8 cellular contexts compared by ENCODE assay signal in genomic region chr17:42535400-42536047, GRCh38. TPM values are rescaled to one million over a fixed set of nuclear protein-coding genes. Genes with fewer than 3 reads are reported as not detected.
A peak's percentile ranks its signal among the peaks of the same experiment; 100 is the strongest.
DNase-seq lines count a peak whose midpoint lies in the region; ATAC-seq, FAIRE-seq and TF ChIP-seq lines count a peak whose summit lies in the region.

No MANE protein-coding gene starts in this region.

- intact Hi-C loops in K562 (cut with micrococcal nuclease), result no loop called here

- CTCF ChIA-PET in K562 (lab: Yijun Ruan, JAX; ENCODE audit: low intra/inter-chr PET ratio), result interaction anchor here (0.7 to 1.3 kb wide), 2 partner anchors 18 to 31 kb away, joined by 3 to 6 read pairs; partner anchors contain the start of gene MLX

- no peak for TF ChIP-seq CTCF in GM06990 (IDR thresholded peaks at IDR 0.05; ENCODE audit: insufficient read depth, low read length, poor library complexity, severe bottlenecking)
- no peak for TF ChIP-seq CTCF in HL-60 (IDR thresholded peaks at IDR 0.05; ENCODE audit: insufficient read depth, low read length)
- TF ChIP-seq CTCF in K562 (IDR thresholded peaks at IDR 0.05 in 2 of 3, conservative IDR thresholded peaks at IDR 0.05 in 1 of 3; ENCODE audit: insufficient read depth in 2 of 3, low read depth in 1 of 3, low read length in 3 of 3), result no peak; a peak in 1 of 6 replicates
- no peak for TF ChIP-seq CTCF in lung (IDR thresholded peaks at IDR 0.05; ENCODE audit: control extremely low read depth, extremely low read depth)
- TF ChIP-seq CTCF in omental fat pad (IDR thresholded peaks at IDR 0.05), result no peak

- POLR2A ChIA-PET in K562 (lab: Yijun Ruan, JAX), result interaction anchor here (0.5 to 2.7 kb wide), 11 partner anchors 8 to 605 kb away, joined by 3 to 15 read pairs (median 4); partner anchors contain the start of gene ODAD4

- FAIRE-seq in K562 (lab: Jason Lieb, UNC), result no peak

- H4K20me1 ChIP-seq in K562 (replicated peaks; ENCODE audit: control insufficient read depth, insufficient read depth, low read length), result no peaks in the 10 kb centered on the region; the same call in 1 of the 2 replicates

- H3K4me2 ChIP-seq in K562 (ENCODE audit: insufficient read depth, low read length), result peak overlapping the region; percentile 92

- WGBS in K562 (ENCODE audit: insufficient coverage, low coverage, missing lambda C conversion rate), result 11% methylated on average over 21 of the region's 21 CpGs
- WGBS in lung, 2 donors, result 33 to 37% methylated on average over 21 of the region's 21 CpGs
- 33% methylated on average over 21 of the region's 21 CpGs for WGBS in urinary bladder

- H3K9ac ChIP-seq in K562 (ENCODE audit: insufficient read depth in 1 of 2, low read depth in 2 of 2, low read length in 2 of 2), result peak overlapping the region; percentile 70 to 97

- no peak for TF ChIP-seq EP300 in K562 (IDR thresholded peaks at IDR 0.05; ENCODE audit: low read length)

- H3K79me2 ChIP-seq in K562 (ENCODE audit: control insufficient read depth, insufficient read depth, low read length), result peaks cover 17% of the 10 kb centered on the region

- H3K36me3 ChIP-seq in GM06990 (ENCODE audit: control insufficient read depth, insufficient read depth, low read length) (peaks cover 6% of the 10 kb centered on the region), K562 (ENCODE audit: control insufficient read depth, insufficient read depth, low read length) (peaks cover 16% of the 10 kb centered on the region; the same call in 1 of the 3 replicates), lung (ENCODE audit: control insufficient read depth in 2 of 2, insufficient read depth in 2 of 2, low read length in 2 of 2) (peaks cover 3 to 16% of the 10 kb centered on the region in 2 donors), urinary bladder (ENCODE audit: insufficient read depth) (no peaks in the 10 kb centered on the region)

- TSS peak; percentile 96 for BruUV-seq in K562 (replicated peaks; lab: Mats Ljungman, UMichigan)

- H3K4me1 ChIP-seq in K562 (replicated peaks in 1 of 2; ENCODE audit: control insufficient read depth in 2 of 2, insufficient read depth in 2 of 2, low read length in 2 of 2) (peaks cover 23 to 60% of the 10 kb centered on the region in 2 experiments), lung (ENCODE audit: control insufficient read depth in 2 of 2, insufficient read depth in 2 of 2, low read length in 2 of 2) (peaks cover 0 to 11% of the 10 kb centered on the region in 2 donors), urinary bladder (ENCODE audit: insufficient read depth) (no peaks in the 10 kb centered on the region)

- DNase-seq in GM06990 (ENCODE audit: extremely low read depth, insufficient read length) (no peak), HL-60 (ENCODE audit: low read depth in 1 of 2, low spot score in 1 of 2) (no peak), K562 (ENCODE audit: extremely low read depth in 1 of 4, low spot score in 3 of 4) (peak in 2 of 4 experiments; percentile 4 to 49), lung (ENCODE audit: low spot score) (no peak), omental fat pad (ENCODE audit: low spot score) (no peak)

- TF ChIP-seq RAD21 in K562 (CRISPR knock-in tag; conservative IDR thresholded peaks at IDR 0.05 in 1 of 2, IDR thresholded peaks at IDR 0.05 in 1 of 2), result no peak

- H3K4me3 ChIP-seq in GM06990 (replicated peaks; ENCODE audit: low read depth, low read length) (peak overlapping the region; percentile 69), HL-60 (replicated peaks; ENCODE audit: insufficient read depth, low read length) (peak overlapping the region; percentile 74), K562 (peak overlapping the region; percentile 64), lung (peak overlapping the region; percentile 42), urinary bladder (ENCODE audit: low read depth, low read length) (peak overlapping the region; percentile 87)

- no peaks in the 10 kb centered on the region for H3K27me3 ChIP-seq in GM06990 (replicated peaks; ENCODE audit: control insufficient read depth, insufficient read depth, low read length)
- no peaks in the 10 kb centered on the region for H3K27me3 ChIP-seq in HL-60 (ENCODE audit: insufficient read depth, poor library complexity, severe bottlenecking)
- no peaks in the 10 kb centered on the region for H3K27me3 ChIP-seq in K562 (ENCODE audit: control insufficient read depth in 2 of 2, insufficient read depth in 2 of 2, low read length in 2 of 2)
- H3K27me3 ChIP-seq in lung (ENCODE audit: control insufficient read depth, insufficient read depth), result no peaks in the 10 kb centered on the region

- in situ Hi-C loops in K562 (cut with MboI), result no loop called here

- H3K27ac ChIP-seq in HL-60 (replicated peaks) (peak overlapping the region; percentile 64), K562 (ENCODE audit: extremely low read depth, low read depth, low read length) (peak overlapping the region; percentile 80), lung (ENCODE audit: low read depth in 1 of 2, low read length in 1 of 2) (peak overlapping the region; percentile 88 to 98), urinary bladder (ENCODE audit: low read depth) (peak overlapping the region; percentile 80)

- ATAC-seq in K562, result peak; percentile 23
- ATAC-seq in lung (ENCODE audit: insufficient read depth, low FRiP score), result peak; percentile 7
- ATAC-seq in HG03460 (IDR thresholded peaks at IDR 0.05; ENCODE audit: unreplicated experiment), result no peak
- ATAC-seq in omental fat pad (ENCODE audit: low FRiP score), result no peak
- ATAC-seq in HG02759 (IDR thresholded peaks at IDR 0.05; ENCODE audit: unreplicated experiment), result no peak

- H3K9me3 ChIP-seq in K562 (replicated peaks; ENCODE audit: control insufficient read depth, insufficient read depth, low read depth, low read length) (no peaks in the 10 kb centered on the region), lung (ENCODE audit: control insufficient read depth in 2 of 2, insufficient read depth in 1 of 2, low read length in 1 of 2) (no peaks in the 10 kb centered on the region)

- peak overlapping the region; percentile 87 for H2AFZ ChIP-seq in K562 (ENCODE audit: low read depth, low read length)

- no peaks in the 10 kb centered on the region for H3K9me1 ChIP-seq in K562 (ENCODE audit: control insufficient read depth, insufficient read depth, low read length)

- TF ChIP-seq POLR2A in K562 (conservative IDR thresholded peaks at IDR 0.05), result no peak

RNA-seq across cellular contexts. Expression of gene NAGLU, which starts 0.5 kb away (rescaled TPM):
- total RNA-seq in K562 (2011; cell fraction: chromatin; rRNA removed; ENCODE audit: low replicate concordance), result 16.1 and 63.4 TPM in 2 replicates
- total RNA-seq in K562 (2011; cell fraction: nucleolus; rRNA removed), result 75.0 and 82.4 TPM in 2 replicates
- total RNA-seq in K562 (2011; cell fraction: nucleoplasm; rRNA removed), result 39.3 and 45.6 TPM in 2 replicates
- total RNA-seq in K562 (2014; rRNA removed) (13.9 and 14.0 TPM in 2 replicates), K562 (2014; rRNA removed; fragmentation: Illumina TruSeq; extraction: Trizol) (2.6 and 3.6 TPM in 2 replicates), K562 (2015; rRNA removed; fragmentation: Illumina TruSeq; extraction: Trizol) (9.3 and 10.7 TPM in 2 replicates), K562 (2021) (18.0 and 21.5 TPM in 2 replicates), lung (10 to 100 TPM; 16.8 to 69.8 TPM), urinary bladder (18.0 TPM), omental fat pad (10 to 100 TPM; 48.5 to 80.9 (median 57.3) TPM)
- polyA plus RNA-seq in K562 (2011; rRNA removed) (8.5 and 8.6 TPM in 2 replicates), K562 (2014; fragmentation: Illumina TruSeq; extraction: Trizol) (6.2 and 12.7 TPM in 2 replicates), K562 (2014; fragmentation: Nextera tagmentation; extraction: Ambion mirVana) (under 1 TPM; 0.04 to 0.21 TPM), K562 (2014; rRNA removed) (17.2 and 20.8 TPM in 2 replicates), lung (10 to 100 TPM; 32.3 to 37.9 TPM), urinary bladder (40.3 TPM)
- 7.8 and 21.4 TPM in 2 replicates for polyA plus RNA-seq in K562 (2011; cell fraction: cytosol; rRNA removed)
- polyA plus RNA-seq in K562 (2011; cell fraction: nucleus; rRNA removed), result 29.1 and 66.7 TPM in 2 replicates
- polyA plus RNA-seq in K562 (2012), result 10.6 and 14.8 TPM in 2 replicates
- polyA minus RNA-seq in K562 (2011; rRNA and poly(A)+ RNA removed), result 2.3 and 6.4 TPM in 2 replicates
- 3.2 and 8.1 TPM in 2 replicates for polyA minus RNA-seq in K562 (2011; cell fraction: cytosol; rRNA and poly(A)+ RNA removed)
- polyA minus RNA-seq in K562 (2011; cell fraction: nucleus; rRNA and poly(A)+ RNA removed), result 17.4 and 22.3 TPM in 2 replicates

RNA-seq across cellular contexts. Expression of gene HSD17B1, which starts 17.2 kb away (rescaled TPM):
- total RNA-seq in K562 (2011; cell fraction: chromatin; rRNA removed; ENCODE audit: low replicate concordance), result 3.9 and 8.6 TPM in 2 replicates
- total RNA-seq in K562 (2011; cell fraction: nucleolus; rRNA removed), result 9.5 TPM in 2 replicates
- 5.4 and 5.5 TPM in 2 replicates for total RNA-seq in K562 (2011; cell fraction: nucleoplasm; rRNA removed)
- total RNA-seq in K562 (2014; rRNA removed), result 21.1 and 25.0 TPM in 2 replicates
- 1.1 and 1.3 TPM in 2 replicates for total RNA-seq in K562 (2014; rRNA removed; fragmentation: Illumina TruSeq; extraction: Trizol)
- total RNA-seq in K562 (2015; rRNA removed; fragmentation: Illumina TruSeq; extraction: Trizol), result 6.7 and 7.1 TPM in 2 replicates
- 12.9 and 13.9 TPM in 2 replicates for total RNA-seq in K562 (2021)
- polyA plus RNA-seq in K562 (2011; rRNA removed), result 3.6 and 5.3 TPM in 2 replicates
- polyA plus RNA-seq in K562 (2011; cell fraction: cytosol; rRNA removed), result 6.4 and 18.6 TPM in 2 replicates
- 3.8 and 8.0 TPM in 2 replicates for polyA plus RNA-seq in K562 (2011; cell fraction: nucleus; rRNA removed)
- 10.9 and 13.0 TPM in 2 replicates for polyA plus RNA-seq in K562 (2012)
- 1.6 and 7.0 TPM in 2 replicates for polyA plus RNA-seq in K562 (2014; fragmentation: Illumina TruSeq; extraction: Trizol)
- under 1 TPM; 0.55 to 0.73 TPM for polyA plus RNA-seq in K562 (2014; fragmentation: Nextera tagmentation; extraction: Ambion mirVana)
- polyA plus RNA-seq in K562 (2014; rRNA removed), result 17.0 and 17.3 TPM in 2 replicates
- 0.66 and 0.84 TPM in 2 replicates for polyA minus RNA-seq in K562 (2011; rRNA and poly(A)+ RNA removed)
- 4.9 and 8.0 TPM in 2 replicates for polyA minus RNA-seq in K562 (2011; cell fraction: cytosol; rRNA and poly(A)+ RNA removed)
- 2.3 and 2.7 TPM in 2 replicates for polyA minus RNA-seq in K562 (2011; cell fraction: nucleus; rRNA and poly(A)+ RNA removed)
- 1 to 10 TPM in 1 of 2 donors, under 1 TPM in 1; 0.98 to 1.3 TPM for total RNA-seq in lung
- 1 to 10 TPM; 1.8 to 2.4 TPM for polyA plus RNA-seq in lung
- 1.5 TPM for total RNA-seq in urinary bladder
- polyA plus RNA-seq in urinary bladder, result 2.5 TPM
- total RNA-seq in omental fat pad, result 1 to 10 TPM; 1.6 to 8.7 (median 3.4) TPM

RNA-seq across cellular contexts. Expression of gene COASY, which starts 26.4 kb away (rescaled TPM):
- total RNA-seq in K562 (2011; cell fraction: chromatin; rRNA removed; ENCODE audit: low replicate concordance), result 117 and 276 TPM in 2 replicates
- 148 and 164 TPM in 2 replicates for total RNA-seq in K562 (2011; cell fraction: nucleolus; rRNA removed)
- total RNA-seq in K562 (2011; cell fraction: nucleoplasm; rRNA removed), result 145 and 162 TPM in 2 replicates
- 43.5 and 62.9 TPM in 2 replicates for total RNA-seq in K562 (2014; rRNA removed)
- 33.3 and 43.2 TPM in 2 replicates for total RNA-seq in K562 (2014; rRNA removed; fragmentation: Illumina TruSeq; extraction: Trizol)
- total RNA-seq in K562 (2015; rRNA removed; fragmentation: Illumina TruSeq; extraction: Trizol), result 25.4 and 32.0 TPM in 2 replicates
- total RNA-seq in K562 (2021), result 167 and 175 TPM in 2 replicates
- polyA plus RNA-seq in K562 (2011; rRNA removed), result 38.7 and 58.6 TPM in 2 replicates
- 34.8 and 93.5 TPM in 2 replicates for polyA plus RNA-seq in K562 (2011; cell fraction: cytosol; rRNA removed)
- polyA plus RNA-seq in K562 (2011; cell fraction: nucleus; rRNA removed), result 262 and 432 TPM in 2 replicates
- 137 and 160 TPM in 2 replicates for polyA plus RNA-seq in K562 (2012)
- 99.8 and 139 TPM in 2 replicates for polyA plus RNA-seq in K562 (2014; fragmentation: Illumina TruSeq; extraction: Trizol)
- polyA plus RNA-seq in K562 (2014; fragmentation: Nextera tagmentation; extraction: Ambion mirVana), result 10 to 100 TPM; 62.3 to 80.6 TPM
- polyA plus RNA-seq in K562 (2014; rRNA removed), result 80.5 and 95.2 TPM in 2 replicates
- 19.9 and 27.4 TPM in 2 replicates for polyA minus RNA-seq in K562 (2011; rRNA and poly(A)+ RNA removed)
- 39.1 and 51.2 TPM in 2 replicates for polyA minus RNA-seq in K562 (2011; cell fraction: cytosol; rRNA and poly(A)+ RNA removed)
- 39.4 and 40.0 TPM in 2 replicates for polyA minus RNA-seq in K562 (2011; cell fraction: nucleus; rRNA and poly(A)+ RNA removed)
- total RNA-seq in lung, result 10 to 100 TPM; 25.9 to 93.2 TPM
- polyA plus RNA-seq in lung, result 10 to 100 TPM; 57.3 to 71.3 TPM
- total RNA-seq in urinary bladder, result 8.8 TPM
- 43.7 TPM for polyA plus RNA-seq in urinary bladder
- total RNA-seq in omental fat pad, result 10 to 100 TPM; 21.8 to 33.5 (median 26.2) TPM

RNA-seq across cellular contexts. Expression of gene MLX, which starts 31.4 kb away (rescaled TPM):
- 94.6 and 259 TPM in 2 replicates for total RNA-seq in K562 (2011; cell fraction: chromatin; rRNA removed; ENCODE audit: low replicate concordance)
- 158 and 168 TPM in 2 replicates for total RNA-seq in K562 (2011; cell fraction: nucleolus; rRNA removed)
- total RNA-seq in K562 (2011; cell fraction: nucleoplasm; rRNA removed), result 148 and 161 TPM in 2 replicates
- total RNA-seq in K562 (2014; rRNA removed) (42.9 and 51.6 TPM in 2 replicates), K562 (2014; rRNA removed; fragmentation: Illumina TruSeq; extraction: Trizol) (41.2 and 45.4 TPM in 2 replicates), K562 (2015; rRNA removed; fragmentation: Illumina TruSeq; extraction: Trizol) (47.6 and 48.6 TPM in 2 replicates), K562 (2021) (50.0 and 55.1 TPM in 2 replicates), lung (10 to 100 TPM; 31.9 to 69.7 TPM), urinary bladder (17.1 TPM), omental fat pad (10 to 100 TPM; 41.8 to 53.0 (median 50.3) TPM)
- polyA plus RNA-seq in K562 (2011; rRNA removed) (41.8 and 58.9 TPM in 2 replicates), K562 (2014; fragmentation: Illumina TruSeq; extraction: Trizol) (71.5 and 84.2 TPM in 2 replicates), K562 (2014; fragmentation: Nextera tagmentation; extraction: Ambion mirVana) (100 to 1,000 TPM in 1 of 2 experiments, 10 to 100 TPM in 1; 82.7 to 100 TPM), K562 (2014; rRNA removed) (71.3 and 82.0 TPM in 2 replicates), lung (10 to 100 TPM; 61.8 to 71.6 TPM), urinary bladder (38.0 TPM)
- 35.1 and 46.5 TPM in 2 replicates for polyA plus RNA-seq in K562 (2011; cell fraction: cytosol; rRNA removed)
- polyA plus RNA-seq in K562 (2011; cell fraction: nucleus; rRNA removed), result 76.8 and 145 TPM in 2 replicates
- polyA plus RNA-seq in K562 (2012), result 46.8 and 71.4 TPM in 2 replicates
- polyA minus RNA-seq in K562 (2011; rRNA and poly(A)+ RNA removed), result 42.5 and 66.7 TPM in 2 replicates
- polyA minus RNA-seq in K562 (2011; cell fraction: cytosol; rRNA and poly(A)+ RNA removed), result 16.9 and 28.1 TPM in 2 replicates
- 36.9 and 49.1 TPM in 2 replicates for polyA minus RNA-seq in K562 (2011; cell fraction: nucleus; rRNA and poly(A)+ RNA removed)

RNA-seq across cellular contexts. Expression of gene PSMC3IP, which starts 42.0 kb away (rescaled TPM):
- 63.5 and 83.8 TPM in 2 replicates for total RNA-seq in K562 (2011; cell fraction: chromatin; rRNA removed; ENCODE audit: low replicate concordance)
- total RNA-seq in K562 (2011; cell fraction: nucleolus; rRNA removed), result 39.0 and 45.4 TPM in 2 replicates
- 59.4 and 78.8 TPM in 2 replicates for total RNA-seq in K562 (2011; cell fraction: nucleoplasm; rRNA removed)
- total RNA-seq in K562 (2014; rRNA removed), result 46.7 and 50.8 TPM in 2 replicates
- 28.1 and 31.6 TPM in 2 replicates for total RNA-seq in K562 (2014; rRNA removed; fragmentation: Illumina TruSeq; extraction: Trizol)
- total RNA-seq in K562 (2015; rRNA removed; fragmentation: Illumina TruSeq; extraction: Trizol), result 26.2 and 27.9 TPM in 2 replicates
- total RNA-seq in K562 (2021), result 29.3 and 34.4 TPM in 2 replicates
- polyA plus RNA-seq in K562 (2011; rRNA removed), result 25.6 and 32.8 TPM in 2 replicates
- polyA plus RNA-seq in K562 (2011; cell fraction: cytosol; rRNA removed), result 11.3 and 14.9 TPM in 2 replicates
- polyA plus RNA-seq in K562 (2011; cell fraction: nucleus; rRNA removed), result 96.3 and 104 TPM in 2 replicates
- polyA plus RNA-seq in K562 (2012), result 33.2 and 36.0 TPM in 2 replicates
- polyA plus RNA-seq in K562 (2014; fragmentation: Illumina TruSeq; extraction: Trizol), result 48.3 and 50.5 TPM in 2 replicates
- 10 to 100 TPM; 13.8 to 16.0 TPM for polyA plus RNA-seq in K562 (2014; fragmentation: Nextera tagmentation; extraction: Ambion mirVana)
- 64.0 and 65.6 TPM in 2 replicates for polyA plus RNA-seq in K562 (2014; rRNA removed)
- polyA minus RNA-seq in K562 (2011; rRNA and poly(A)+ RNA removed), result 17.9 and 20.6 TPM in 2 replicates
- 4.3 and 7.2 TPM in 2 replicates for polyA minus RNA-seq in K562 (2011; cell fraction: cytosol; rRNA and poly(A)+ RNA removed)
- polyA minus RNA-seq in K562 (2011; cell fraction: nucleus; rRNA and poly(A)+ RNA removed), result 24.5 and 27.0 TPM in 2 replicates
- 1 to 10 TPM; 3.4 to 7.5 TPM for total RNA-seq in lung
- polyA plus RNA-seq in lung, result 1 to 10 TPM; 3.7 to 4.3 TPM
- 4.5 TPM for total RNA-seq in urinary bladder
- polyA plus RNA-seq in urinary bladder, result 7.9 TPM
- 1 to 10 TPM; 1.7 to 4.7 (median 3.3) TPM for total RNA-seq in omental fat pad

Comparison
In these comparisons a context has a peak if more than half of its experiments do, and no peak if none do; other contexts are left out.
1. ATAC-seq: peak in K562 (single experiment) and lung (single experiment); none in HG03460 (single experiment), omental fat pad (single experiment) and HG02759 (single experiment).
2. Peak in every context shown above with its lines, with median percentiles within 50 percentile points of each other: H3K4me3 ChIP-seq and H3K27ac ChIP-seq.